ENCODE assay signal across 19 cellular contexts in genomic region chr3:35883929-35884328, GRCh38.
DNase-seq lines count a peak whose midpoint lies in the region; ATAC-seq and TF ChIP-seq lines count a peak whose summit lies in the region.
"Had no signal": no experiment of that assay in that cellular context is flagged by ENCODE, and none has a peak within 500 bp of the region (broad histone marks: within the 10 kb centered on the region; RNA-seq: fewer than 3 reads in every experiment).

No MANE protein-coding gene starts in this region.

- dilution Hi-C loops in IMR-90 (cut with HindIII; ENCODE audit: low sequenced_read_pairs, unreplicated experiment): no loop called here

- no peak overlapping the region for H2BK5ac ChIP-seq in IMR-90 (ENCODE audit: low read depth, low read length, poor library complexity, severe bottlenecking)
- no peak overlapping the region for H2BK5ac ChIP-seq in mesenchymal stem cell (ENCODE audit: low read depth, low read length, poor library complexity, severe bottlenecking)

- H3K18ac ChIP-seq in IMR-90 (ENCODE audit: low read depth, low read length) (no peak overlapping the region), mesenchymal stem cell (ENCODE audit: low read depth in 1 of 2, low read length in 2 of 2) (no peak overlapping the region)

- POLR2A ChIA-PET in Caco-2 (lab: Charles Lee): no interaction called here
- POLR2A ChIA-PET in IMR-90 (lab: Charles Lee; ENCODE audit: unreplicated experiment): no interaction called here
- POLR2A ChIA-PET in PC-3 (lab: Charles Lee; ENCODE audit: unreplicated experiment): no interaction called here

- H3K27ac Mint-ChIP-seq in Caco-2 (ENCODE audit: unreplicated experiment) (peak overlapping the region; percentile 29), progenitor cell of endocrine pancreas (no peak overlapping the region)
- no peak overlapping the region for H3K27ac Mint-ChIP-seq in activated T-helper 17 cell treated with anti-CD3 and anti-CD28 coated beads, Interleukin-2, amount 50 U/mL, for 72 hours
- no peak overlapping the region for H3K27ac Mint-ChIP-seq in activated T-cell treated with anti-CD3 and anti-CD28 coated beads, Interleukin-2, amount 50 U/mL, for 24 hours
- H3K27ac Mint-ChIP-seq: B cell; CD4-positive, CD25-positive, alpha-beta regulatory T cell; CD8-positive, alpha-beta T cell had no signal

- ATAC-seq in IMR-90 (ENCODE audit: low read depth): peak; percentile 59
- peak; percentile 61; the same call in 1 of the 2 replicates for ATAC-seq in PC-3
- ATAC-seq in HG02840 (IDR thresholded peaks at IDR 0.05; ENCODE audit: low FRiP score, unreplicated experiment): no peak
- no peak for ATAC-seq in activated T-helper 17 cell treated with anti-CD3 and anti-CD28 coated beads, Interleukin-2, amount 50 U/mL, for 72 hours (replicated peaks)
- ATAC-seq: CD8-positive, alpha-beta T cell had no signal

- H3K27me3 Mint-ChIP-seq in Caco-2 (ENCODE audit: insufficient read depth, unreplicated experiment): no peaks in the 10 kb centered on the region
- no peaks in the 10 kb centered on the region for H3K27me3 Mint-ChIP-seq in progenitor cell of endocrine pancreas
- H3K27me3 Mint-ChIP-seq in activated T-helper 17 cell treated with anti-CD3 and anti-CD28 coated beads, Interleukin-2, amount 50 U/mL, for 72 hours: peaks cover 5% of the 10 kb centered on the region
- no peaks in the 10 kb centered on the region for H3K27me3 Mint-ChIP-seq in activated T-cell treated with anti-CD3 and anti-CD28 coated beads, Interleukin-2, amount 50 U/mL, for 24 hours
- H3K27me3 Mint-ChIP-seq: CD4-positive, CD25-positive, alpha-beta regulatory T cell had no signal

- no peak overlapping the region for H4K91ac ChIP-seq in IMR-90 (ENCODE audit: insufficient read depth, low read depth, low read length)
- no peak overlapping the region for H4K91ac ChIP-seq in mesenchymal stem cell (ENCODE audit: low read length)

- H3K27ac ChIP-seq in IMR-90 (ENCODE audit: insufficient read depth, low read length): no peak overlapping the region
- no peak overlapping the region for H3K27ac ChIP-seq in PC-3 (ENCODE audit: low read length)
- peak overlapping the region; percentile 26 for H3K27ac ChIP-seq in mesenchymal stem cell (ENCODE audit: low read length, poor library complexity, severe bottlenecking)
- H3K27ac ChIP-seq: BLaER1, C4-2B had no signal

- H3K4me3 ChIP-seq in Caco-2 (ENCODE audit: low read depth, low read length) (no peak overlapping the region), IMR-90 (ENCODE audit: insufficient read depth, low read depth, low read length) (no peak overlapping the region), PC-3 (ENCODE audit: low read length) (no peak overlapping the region), mesenchymal stem cell (ENCODE audit: insufficient read depth in 1 of 2, low read depth in 1 of 2, low read length in 2 of 2) (no peak overlapping the region)
- H3K4me3 ChIP-seq: BLaER1 had no signal

- no peaks in the 10 kb centered on the region for H3F3A ChIP-seq in PC-3 (ENCODE audit: low read length, unreplicated experiment)

- no peak overlapping the region for H3K14ac ChIP-seq in IMR-90 (replicated peaks; ENCODE audit: low read depth, low read length)
- H3K14ac ChIP-seq in mesenchymal stem cell (ENCODE audit: low read length in 2 of 2): no peak overlapping the region

- H3K27me3 ChIP-seq in Caco-2 (replicated peaks; ENCODE audit: control insufficient read depth, insufficient read depth, low read length): no peaks in the 10 kb centered on the region
- H3K27me3 ChIP-seq in IMR-90 (ENCODE audit: control insufficient read depth, insufficient read depth, low read length): no peaks in the 10 kb centered on the region
- peaks cover 4% of the 10 kb centered on the region; the same call in 1 of the 2 replicates for H3K27me3 ChIP-seq in PC-3 (ENCODE audit: low read length)
- no peaks in the 10 kb centered on the region for H3K27me3 ChIP-seq in mesenchymal stem cell (ENCODE audit: control insufficient read depth in 1 of 2, insufficient read depth in 1 of 2, low read length in 2 of 2)
- H3K27me3 ChIP-seq: BLaER1 had no signal

- no peak overlapping the region for H3K4ac ChIP-seq in IMR-90 (ENCODE audit: low read depth, low read length)
- no peak overlapping the region for H3K4ac ChIP-seq in mesenchymal stem cell (ENCODE audit: low read depth in 1 of 2, low read length in 2 of 2)

- H3K9ac ChIP-seq in IMR-90 (ENCODE audit: low read depth, low read length): no peak overlapping the region
- H3K9ac ChIP-seq in PC-3 (ENCODE audit: low read length): no peak overlapping the region
- no peak overlapping the region for H3K9ac ChIP-seq in mesenchymal stem cell (ENCODE audit: low read length)
- H3K9ac ChIP-seq: BLaER1 had no signal

- H3K4me2 ChIP-seq in IMR-90 (ENCODE audit: low read depth, low read length) (no peak overlapping the region), PC-3 (ENCODE audit: low read length) (no peak overlapping the region), mesenchymal stem cell (ENCODE audit: low read length, poor library complexity, severe bottlenecking) (no peak overlapping the region)
- H3K4me2 ChIP-seq: BLaER1 had no signal

- no peak for TF ChIP-seq POLR2A in IMR-90 (IDR thresholded peaks at IDR 0.05; ENCODE audit: low read depth, low read length)

- TF ChIP-seq RAD21 in IMR-90 (IDR thresholded peaks at IDR 0.05; ENCODE audit: low read length): no peak

- H3K36me3 Mint-ChIP-seq in Caco-2 (ENCODE audit: insufficient read depth, unreplicated experiment) (peaks cover 9% of the 10 kb centered on the region), progenitor cell of endocrine pancreas (ENCODE audit: insufficient read depth) (peaks cover 1% of the 10 kb centered on the region)
- no peaks in the 10 kb centered on the region for H3K36me3 Mint-ChIP-seq in activated T-helper 17 cell treated with anti-CD3 and anti-CD28 coated beads, Interleukin-2, amount 50 U/mL, for 72 hours (ENCODE audit: low read depth)
- H3K36me3 Mint-ChIP-seq in activated T-cell treated with anti-CD3 and anti-CD28 coated beads, Interleukin-2, amount 50 U/mL, for 24 hours (ENCODE audit: low read depth): no peaks in the 10 kb centered on the region
- H3K36me3 Mint-ChIP-seq: CD4-positive, CD25-positive, alpha-beta regulatory T cell; CD8-positive, alpha-beta T cell had no signal

- no peak overlapping the region for H2BK20ac ChIP-seq in IMR-90 (ENCODE audit: low read depth, low read length)

- BruUV-seq in Caco-2 (replicated peaks; lab: Mats Ljungman, UMichigan) (no TSS peak), IMR-90 (replicated peaks; lab: Mats Ljungman, UMichigan) (no TSS peak), PC-3 (replicated peaks; lab: Mats Ljungman, UMichigan) (no TSS peak)

- TF ChIP-seq CTCF in Caco-2 (IDR thresholded peaks at IDR 0.05; ENCODE audit: insufficient read depth in 1 of 2, low read depth in 1 of 2, low read length in 1 of 2, severe bottlenecking in 1 of 2, unreplicated experiment in 1 of 2): no peak
- TF ChIP-seq CTCF in IMR-90 (conservative IDR thresholded peaks at IDR 0.05; ENCODE audit: low read depth, low read length): no peak
- no peak for TF ChIP-seq CTCF in PC-3 (conservative IDR thresholded peaks at IDR 0.05; ENCODE audit: low read depth, low read length)
- TF ChIP-seq CTCF in progenitor cell of endocrine pancreas (IDR thresholded peaks at IDR 0.05; ENCODE audit: unreplicated experiment): no peak

- H2AFZ ChIP-seq in IMR-90 (replicated peaks; ENCODE audit: low read length, poor library complexity): no peak overlapping the region
- no peak overlapping the region for H2AFZ ChIP-seq in PC-3 (ENCODE audit: low read length)
- H2AFZ ChIP-seq in mesenchymal stem cell (ENCODE audit: low read depth, low read length): no peak overlapping the region

- in situ Hi-C loops in IMR-90 (cut with MboI; ENCODE audit: low sequenced_read_pairs): no loop called here

- H3K36me3 ChIP-seq in Caco-2 (ENCODE audit: control insufficient read depth, insufficient read depth, low read length) (no peaks in the 10 kb centered on the region), IMR-90 (ENCODE audit: control insufficient read depth, insufficient read depth, low read length) (no peaks in the 10 kb centered on the region), PC-3 (ENCODE audit: low read depth, low read length) (no peaks in the 10 kb centered on the region), mesenchymal stem cell (ENCODE audit: control insufficient read depth in 1 of 2, insufficient read depth in 2 of 2, low read depth in 1 of 2, low read length in 2 of 2) (no peaks in the 10 kb centered on the region)
- H3K36me3 ChIP-seq: BLaER1 had no signal

- no peaks in the 10 kb centered on the region for H3K79me2 ChIP-seq in PC-3 (ENCODE audit: low read length)

- H4K20me1 ChIP-seq in IMR-90 (ENCODE audit: insufficient read depth, low read length) (no peaks in the 10 kb centered on the region), PC-3 (ENCODE audit: low read length) (no peaks in the 10 kb centered on the region)
- H4K20me1 ChIP-seq: BLaER1 had no signal

- no peaks in the 10 kb centered on the region; the same call in 1 of the 2 replicates for H3K9me3 ChIP-seq in Caco-2
- H3K9me3 ChIP-seq in IMR-90 (ENCODE audit: control insufficient read depth, insufficient read depth, low read length): peaks cover 2% of the 10 kb centered on the region; the same call in 1 of the 2 replicates
- H3K9me3 ChIP-seq in PC-3 (ENCODE audit: low read length): no peaks in the 10 kb centered on the region
- H3K9me3 ChIP-seq in mesenchymal stem cell (ENCODE audit: control insufficient read depth, low read length): no peaks in the 10 kb centered on the region

- H3K79me1 ChIP-seq in IMR-90 (ENCODE audit: low read depth in 1 of 2, low read length in 2 of 2): no peaks in the 10 kb centered on the region
- H3K79me1 ChIP-seq in mesenchymal stem cell (replicated peaks; ENCODE audit: low read length, poor library complexity, severe bottlenecking): no peaks in the 10 kb centered on the region

- H4K8ac ChIP-seq in IMR-90 (ENCODE audit: low read depth in 2 of 2, low read length in 2 of 2) (no peak overlapping the region), mesenchymal stem cell (ENCODE audit: low read length) (no peak overlapping the region)

- H3K4me3 Mint-ChIP-seq in Caco-2 (ENCODE audit: unreplicated experiment) (no peak overlapping the region), progenitor cell of endocrine pancreas (ENCODE audit: low read depth) (no peak overlapping the region)
- H3K4me3 Mint-ChIP-seq in activated T-helper 17 cell treated with anti-CD3 and anti-CD28 coated beads, Interleukin-2, amount 50 U/mL, for 72 hours: no peak overlapping the region
- H3K4me3 Mint-ChIP-seq in activated T-cell treated with anti-CD3 and anti-CD28 coated beads, Interleukin-2, amount 50 U/mL, for 24 hours: no peak overlapping the region
- H3K4me3 Mint-ChIP-seq: B cell; CD4-positive, CD25-positive, alpha-beta regulatory T cell; CD8-positive, alpha-beta T cell had no signal

- intact Hi-C loops in Caco-2 (cut with micrococcal nuclease; ENCODE audit: unreplicated experiment) (no loop called here), IMR-90 (cut with micrococcal nuclease) (no loop called here), PC-3 (cut with micrococcal nuclease) (no loop called here)

- H3K4me1 Mint-ChIP-seq in Caco-2 (ENCODE audit: low read depth, unreplicated experiment) (peaks cover 15% of the 10 kb centered on the region), progenitor cell of endocrine pancreas (ENCODE audit: low read depth) (no peaks in the 10 kb centered on the region)
- no peaks in the 10 kb centered on the region for H3K4me1 Mint-ChIP-seq in activated T-helper 17 cell treated with anti-CD3 and anti-CD28 coated beads, Interleukin-2, amount 50 U/mL, for 72 hours
- H3K4me1 Mint-ChIP-seq in activated T-cell treated with anti-CD3 and anti-CD28 coated beads, Interleukin-2, amount 50 U/mL, for 24 hours (ENCODE audit: low read depth): no peaks in the 10 kb centered on the region
- H3K4me1 Mint-ChIP-seq: B cell; CD4-positive, CD25-positive, alpha-beta regulatory T cell had no signal

- DNase-seq in Caco-2 (no peak), IMR-90 (no peak), PC-3 (no peak), mesenchymal stem cell (no peak), progenitor cell of endocrine pancreas (ENCODE audit: low spot score, unreplicated experiment) (no peak)
- DNase-seq in activated T-cell treated with anti-CD3 and anti-CD28 coated beads, Interleukin-2, amount 50 U/mL, for 24 hours: no peak
- DNase-seq: CD4-positive, CD25-positive, alpha-beta regulatory T cell; CD8-positive, alpha-beta T cell; DMS 273 treated with DMSO at 0.1 percent for 48 hours; DMS79; EL; GF-D8; H7; HCEC 1CT had no signal

- H3K9me3 Mint-ChIP-seq in Caco-2 (ENCODE audit: unreplicated experiment) (peaks cover 42% of the 10 kb centered on the region), progenitor cell of endocrine pancreas (ENCODE audit: low read depth) (peaks cover 12% of the 10 kb centered on the region)
- H3K9me3 Mint-ChIP-seq in activated T-helper 17 cell treated with anti-CD3 and anti-CD28 coated beads, Interleukin-2, amount 50 U/mL, for 72 hours: peaks cover 10% of the 10 kb centered on the region
- peaks cover 9% of the 10 kb centered on the region for H3K9me3 Mint-ChIP-seq in activated T-cell treated with anti-CD3 and anti-CD28 coated beads, Interleukin-2, amount 50 U/mL, for 24 hours

- CTCF ChIA-PET in Caco-2 (lab: Charles Lee) (no interaction called here), IMR-90 (lab: Yijun Ruan, JAX) (no interaction called here), PC-3 (lab: Charles Lee) (no interaction called here)

- no peak overlapping the region for H3K23ac ChIP-seq in IMR-90 (ENCODE audit: low read depth, low read length)
- no peak overlapping the region for H3K23ac ChIP-seq in mesenchymal stem cell (ENCODE audit: low read length in 2 of 2)

- H3K4me1 ChIP-seq in Caco-2 (peaks cover 10% of the 10 kb centered on the region; the same call in 1 of the 2 replicates), IMR-90 (ENCODE audit: control insufficient read depth, insufficient read depth, low read length) (no peaks in the 10 kb centered on the region), PC-3 (ENCODE audit: insufficient read depth, low read length) (no peaks in the 10 kb centered on the region), mesenchymal stem cell (ENCODE audit: control insufficient read depth, insufficient read depth, low read depth, low read length) (peaks cover 2% of the 10 kb centered on the region)
- H3K4me1 ChIP-seq: BLaER1 had no signal

- H2BK120ac ChIP-seq in IMR-90 (ENCODE audit: low read depth, low read length): no peak overlapping the region
- H2BK120ac ChIP-seq in mesenchymal stem cell (ENCODE audit: low read depth, low read length): no peak overlapping the region

- no peak overlapping the region for H2BK12ac ChIP-seq in mesenchymal stem cell (ENCODE audit: low read length in 2 of 2)

- no peak overlapping the region for H3K56ac ChIP-seq in IMR-90 (ENCODE audit: extremely low read depth, insufficient read depth, low read length)

- H2BK15ac ChIP-seq in IMR-90 (ENCODE audit: low read depth, low read length): no peak overlapping the region
- no peak overlapping the region for H2BK15ac ChIP-seq in mesenchymal stem cell (ENCODE audit: low read depth, poor library complexity, severe bottlenecking)

- H4K5ac ChIP-seq in IMR-90 (ENCODE audit: low read depth, low read length): no peak overlapping the region

- H3K9me2 ChIP-seq in PC-3 (replicated peaks; ENCODE audit: low read length): no peaks in the 10 kb centered on the region

- no peaks in the 10 kb centered on the region for H3K9me1 ChIP-seq in IMR-90 (ENCODE audit: insufficient read depth, low read length)

- H2AK5ac ChIP-seq in IMR-90 (ENCODE audit: low read depth, low read length) (no peak overlapping the region), mesenchymal stem cell (ENCODE audit: low read length, severe bottlenecking) (no peak overlapping the region)

- H2AK9ac ChIP-seq in IMR-90 (replicated peaks; ENCODE audit: low read depth, low read length, poor library complexity): no peak overlapping the region

- no CpG with 5 or more reads among the region's 1 CpG for WGBS in IMR-90 (ENCODE audit: extremely low coverage in 2 of 2, insufficient read length in 1 of 2), 2 experiments
- WGBS in mesenchymal stem cell: no CpG with 5 or more reads among the region's 1 CpG

Comparison
In these comparisons a context has a peak if more than half of its experiments do, and no peak if none do; other contexts are left out.
1. ATAC-seq: peak in IMR-90 (single experiment) and PC-3 (single experiment); none in HG02840 (single experiment) and activated T-helper 17 cell treated with anti-CD3 and anti-CD28 coated beads, Interleukin-2, amount 50 U/mL, for 72 hours (single experiment).